ENCODE assay signal across 8 cellular contexts in the genomic region with DNA sequence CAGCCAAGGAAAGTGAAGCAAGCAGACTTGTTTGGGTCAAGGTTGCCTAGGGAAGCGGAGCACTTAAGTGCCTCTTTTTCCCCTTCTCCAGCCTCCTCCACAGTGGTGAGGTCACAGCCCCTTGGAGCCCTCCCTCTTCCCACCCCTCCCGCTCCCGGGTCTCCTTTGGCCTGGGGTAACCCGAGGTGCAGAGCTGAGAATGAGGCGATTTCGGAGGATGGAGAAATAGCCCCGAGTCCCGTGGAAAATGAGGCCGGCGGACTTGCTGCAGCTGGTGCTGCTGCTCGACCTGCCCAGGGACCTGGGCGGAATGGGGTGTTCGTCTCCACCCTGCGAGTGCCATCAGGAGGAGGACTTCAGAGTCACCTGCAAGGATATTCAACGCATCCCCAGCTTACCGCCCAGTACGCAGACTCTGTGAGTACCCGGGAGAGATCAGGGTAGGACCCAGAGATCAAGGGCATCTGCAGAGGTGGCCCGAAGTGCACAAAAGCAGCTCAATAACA. TPM values are rescaled to one million over a fixed set of nuclear protein-coding genes. Genes with fewer than 3 reads are reported as not detected.
DNase-seq lines count a peak whose midpoint lies in the region; ATAC-seq and TF ChIP-seq lines count a peak whose summit lies in the region.

A gene (plus strand): TSS at position 188 of the 506 bp plus-strand sequence. CDS start 60 bp downstream, at position 248.

- WGBS in mesenchymal stem cell = 17% methylated on average over 19 of the region's 19 CpGs
- 32 to 69% methylated on average over 3 to 19 of the region's 19 CpGs for WGBS in upper lobe of left lung, 2 donors

- no peak within 1 kb of the TSS for H3K4ac ChIP-seq in mesenchymal stem cell (ENCODE audit: low read depth in 1 of 2, low read length in 2 of 2)

- no peak within 1 kb of the TSS for H2BK12ac ChIP-seq in mesenchymal stem cell (ENCODE audit: low read length in 2 of 2)

- CTCF ChIA-PET in BJ (lab: Yijun Ruan, JAX) = interaction anchor here (0.5 to 8.0 kb wide), 10 partner anchors 11 to 209 kb away, joined by 3 to 83 read pairs (median 6); a partner anchor contains a TSS

- H3K9me3 ChIP-seq in mesenchymal stem cell (ENCODE audit: control insufficient read depth, low read length) (peaks cover 3% of the 10 kb centered on the region), upper lobe of left lung (no peaks in the 10 kb centered on the region)

- no peak within 1 kb of the TSS for H3K27ac ChIP-seq in mesenchymal stem cell (ENCODE audit: low read length, poor library complexity, severe bottlenecking)
- H3K27ac ChIP-seq in upper lobe of left lung = no peak within 1 kb of the TSS

- no peak within 1 kb of the TSS for H3K18ac ChIP-seq in mesenchymal stem cell (ENCODE audit: low read depth in 1 of 2, low read length in 2 of 2)

- peaks cover 10% of the 10 kb centered on the region for H3K4me1 ChIP-seq in mesenchymal stem cell (ENCODE audit: control insufficient read depth, insufficient read depth, low read depth, low read length)
- H3K4me1 ChIP-seq in upper lobe of left lung = peaks cover 3 to 11% (median 9%) of the 10 kb centered on the region in 4 donors

- H3K14ac ChIP-seq in mesenchymal stem cell (ENCODE audit: low read length in 2 of 2) = peak within 1 kb of the TSS in 1 of 2 experiments; percentile 59

- no peak for TF ChIP-seq EP300 in upper lobe of left lung (IDR thresholded peaks at IDR 0.05)

- no peak within 1 kb of the TSS for H2AK5ac ChIP-seq in mesenchymal stem cell (ENCODE audit: low read length, severe bottlenecking)

- POLR2A ChIA-PET in BJ (lab: Charles Lee) = no interaction called here

- H3K27me3 ChIP-seq in BJ (ENCODE audit: control insufficient read depth, insufficient read depth, low read length) (peaks cover 15% of the 10 kb centered on the region), mesenchymal stem cell (ENCODE audit: control insufficient read depth in 1 of 2, insufficient read depth in 1 of 2, low read length in 2 of 2) (peaks cover 33 to 49% of the 10 kb centered on the region in 2 experiments), upper lobe of left lung (peaks cover 0 to 6% (median 2%) of the 10 kb centered on the region in 4 donors)

- no peak within 1 kb of the TSS for H4K8ac ChIP-seq in mesenchymal stem cell (ENCODE audit: low read length)

- H2BK5ac ChIP-seq in mesenchymal stem cell (ENCODE audit: low read depth, low read length, poor library complexity, severe bottlenecking) = no peak within 1 kb of the TSS

- H2BK15ac ChIP-seq in mesenchymal stem cell (ENCODE audit: low read depth, poor library complexity, severe bottlenecking) = no peak within 1 kb of the TSS

- peak within 1 kb of the TSS in 1 of 2 experiments; percentile 1 for H3K23ac ChIP-seq in mesenchymal stem cell (ENCODE audit: low read length in 2 of 2)

- no peak for TF ChIP-seq POLR2A in upper lobe of left lung (IDR thresholded peaks at IDR 0.05)

- no peak within 1 kb of the TSS for H2BK120ac ChIP-seq in mesenchymal stem cell (ENCODE audit: low read depth, low read length)

- H3K9ac ChIP-seq in mesenchymal stem cell (ENCODE audit: low read length) = peak within 1 kb of the TSS; percentile 82

- H3K4me3 ChIP-seq in BJ (ENCODE audit: low read depth, low read length) = peak within 1 kb of the TSS; percentile 49
- peak within 1 kb of the TSS; percentile 61 for H3K4me3 ChIP-seq in choroid plexus epithelial cell (ENCODE audit: low read depth, low read length)
- H3K4me3 ChIP-seq in mesenchymal stem cell (ENCODE audit: insufficient read depth in 1 of 2, low read depth in 1 of 2, low read length in 2 of 2) = peak within 1 kb of the TSS; percentile 43 to 76
- peak within 1 kb of the TSS; percentile 38 to 60 (median 52) for H3K4me3 ChIP-seq in upper lobe of left lung

- peak within 1 kb of the TSS; percentile 84 for H3K4me2 ChIP-seq in mesenchymal stem cell (ENCODE audit: low read length, poor library complexity, severe bottlenecking)

- TF ChIP-seq CTCF in BJ (IDR thresholded peaks at IDR 0.05; ENCODE audit: insufficient read depth, low read depth, low read length) = no peak
- no peak for TF ChIP-seq CTCF in choroid plexus epithelial cell (conservative IDR thresholded peaks at IDR 0.05; ENCODE audit: low read depth, low read length)
- no peak for TF ChIP-seq CTCF in upper lobe of left lung (IDR thresholded peaks at IDR 0.05)

- H2AFZ ChIP-seq in mesenchymal stem cell (ENCODE audit: low read depth, low read length) = peak within 1 kb of the TSS; percentile 91

- no peak for DNase-seq in BJ (ENCODE audit: low read depth)
- DNase-seq in NCI-H1694 treated with DMSO at 0.1 percent for 48 hours (lab: John Stamatoyannopoulos, UW) = peak; percentile 66
- DNase-seq in choroid plexus epithelial cell (ENCODE audit: low read depth) = no peak
- peak; percentile 56 for DNase-seq in mesenchymal stem cell
- DNase-seq in upper lobe of left lung = peak in 1 of 2 donors; percentile 25
- DNase-seq in superior temporal gyrus (ENCODE audit: extremely low spot score) = no peak
- DNase-seq in Kasumi-1 (lab: John Stamatoyannopoulos, UW) = no peak

- H4K91ac ChIP-seq in mesenchymal stem cell (ENCODE audit: low read length) = no peak within 1 kb of the TSS

- H3K79me1 ChIP-seq in mesenchymal stem cell (replicated peaks; ENCODE audit: low read length, poor library complexity, severe bottlenecking) = no peaks in the 10 kb centered on the region

- no peaks in the 10 kb centered on the region for H3K36me3 ChIP-seq in BJ (ENCODE audit: control insufficient read depth, insufficient read depth, low read length)
- H3K36me3 ChIP-seq in mesenchymal stem cell (ENCODE audit: control insufficient read depth in 1 of 2, insufficient read depth in 2 of 2, low read depth in 1 of 2, low read length in 2 of 2) = no peaks in the 10 kb centered on the region
- no peaks in the 10 kb centered on the region for H3K36me3 ChIP-seq in upper lobe of left lung

- ATAC-seq in upper lobe of left lung (ENCODE audit: low FRiP score in 2 of 2) (peak; percentile 64 to 68), HG02678 (IDR thresholded peaks at IDR 0.05; ENCODE audit: unreplicated experiment) (no peak)

RNA-seq across cellular contexts. Expression of the gene that starts here (rescaled TPM):
- polyA plus RNA-seq in BJ (2011; rRNA removed) = not detected in 2 replicates
- polyA minus RNA-seq in BJ (2011; rRNA and poly(A)+ RNA removed) = not detected in 2 replicates
- polyA plus RNA-seq in mesenchymal stem cell (2013, experiment 1 of 2) = not detected
- not detected for polyA plus RNA-seq in mesenchymal stem cell (2013, experiment 2 of 2)
- 1 to 10 TPM in 1 of 6 donors, not detected in 5; 1.4 TPM for total RNA-seq in upper lobe of left lung

Comparison
In these comparisons a context has a peak if more than half of its experiments do, and no peak if none do; other contexts are left out.
1. DNase-seq: peak in NCI-H1694 treated with DMSO at 0.1 percent for 48 hours (single experiment) and mesenchymal stem cell (single experiment); none in BJ (single experiment), choroid plexus epithelial cell (single experiment), superior temporal gyrus (single experiment) and Kasumi-1 (0 of 2).
2. Peak in every context shown above with its lines, with median percentiles within 50 percentile points of each other: H3K4me3 ChIP-seq.